9 cellular contexts compared by ENCODE assay signal in genomic region chr22:41915035-41915782, GRCh38. TPM values are rescaled to one million over a fixed set of nuclear protein-coding genes. Genes with fewer than 3 reads are reported as not detected.
A peak's percentile ranks its signal among the peaks of the same experiment; 100 is the strongest.
DNase-seq lines count a peak whose midpoint lies in the region; ATAC-seq and TF ChIP-seq lines count a peak whose summit lies in the region.
"Had no signal": no experiment of that assay in that cellular context is flagged by ENCODE, and none has a peak within 500 bp of the region (broad histone marks: within the 10 kb centered on the region; RNA-seq: fewer than 3 reads in every experiment).

Gene SHISA8 (minus strand): TSS chr22:41915074. CDS start chr22:41914667, 407 bp downstream.

- TF ChIP-seq CTCF in GM10266 (IDR thresholded peaks at IDR 0.05; ENCODE audit: control insufficient read depth, insufficient read depth, low read depth, missing control alignments) (no peak), HFFc6 (IDR thresholded peaks at IDR 0.05) (no peak)

- ATAC-seq in GM21423 (IDR thresholded peaks at IDR 0.05; ENCODE audit: unreplicated experiment), result no peak

- no peaks in the 10 kb centered on the region for H3K9me3 ChIP-seq in NT2/D1 (ENCODE audit: insufficient read depth, low read length)
- no peaks in the 10 kb centered on the region for H3K9me3 ChIP-seq in iPS-18a (ENCODE audit: control insufficient read depth, low read depth, low read length)

- no peaks in the 10 kb centered on the region for H3K36me3 Mint-ChIP-seq in activated naive CD4-positive, alpha-beta T cell treated with anti-CD3 and anti-CD28 coated beads, Interleukin-2, amount 10 ng/mL, durations not matched to agents 7 days and 5 days
- H3K36me3 Mint-ChIP-seq in HFFc6 (ENCODE audit: low read depth), result no peaks in the 10 kb centered on the region

- H3K27ac ChIP-seq in iPS-18a (ENCODE audit: low read length), result no peak within 1 kb of the TSS

- no peak within 1 kb of the TSS for H3K27ac Mint-ChIP-seq in activated naive CD4-positive, alpha-beta T cell treated with anti-CD3 and anti-CD28 coated beads, Interleukin-2, amount 10 ng/mL, durations not matched to agents 7 days and 5 days
- H3K27ac Mint-ChIP-seq in HFFc6, result no peak within 1 kb of the TSS

- H3K9me3 Mint-ChIP-seq in activated naive CD4-positive, alpha-beta T cell treated with anti-CD3 and anti-CD28 coated beads, Interleukin-2, amount 10 ng/mL, durations not matched to agents 7 days and 5 days, result no peaks in the 10 kb centered on the region
- no peaks in the 10 kb centered on the region for H3K9me3 Mint-ChIP-seq in HFFc6

- DNase-seq in GM10266 (ENCODE audit: extremely low spot score) (peak; percentile 90), NT2/D1 (ENCODE audit: low read depth, low spot score) (no peak), HFFc6 (no peak), foreskin melanocyte (no peak)
- peak; percentile 75 for DNase-seq in activated naive CD4-positive, alpha-beta T cell treated with anti-CD3 and anti-CD28 coated beads, Interleukin-2, amount 10 ng/mL, durations not matched to agents 7 days and 5 days
- DNase-seq in stimulated activated CD4-positive, alpha-beta T cell treated with anti-CD3 and anti-CD28 coated beads, Interleukin-1b, Interleukin-23, amount 100 ng/mL, for 24 hours (ENCODE audit: low read depth in 4 of 4, low spot score in 1 of 4), result peak; percentile 31 to 45 (median 38)

- H3K27me3 Mint-ChIP-seq in activated naive CD4-positive, alpha-beta T cell treated with anti-CD3 and anti-CD28 coated beads, Interleukin-2, amount 10 ng/mL, durations not matched to agents 7 days and 5 days, result peaks cover 94% of the 10 kb centered on the region
- peaks cover 39% of the 10 kb centered on the region for H3K27me3 Mint-ChIP-seq in HFFc6 (ENCODE audit: insufficient read depth)

- H3K4me1 Mint-ChIP-seq in activated naive CD4-positive, alpha-beta T cell treated with anti-CD3 and anti-CD28 coated beads, Interleukin-2, amount 10 ng/mL, durations not matched to agents 7 days and 5 days, result peaks cover 30% of the 10 kb centered on the region
- peaks cover 5% of the 10 kb centered on the region; the same call in 1 of the 2 replicates for H3K4me1 Mint-ChIP-seq in HFFc6 (ENCODE audit: low read depth)

- H3K9ac ChIP-seq in NT2/D1 (ENCODE audit: insufficient read length, low read depth) (peak within 1 kb of the TSS; percentile 61), iPS-18a (ENCODE audit: low read length) (no peak within 1 kb of the TSS)

- no peaks in the 10 kb centered on the region for H3K36me3 ChIP-seq in NT2/D1 (ENCODE audit: insufficient read depth, insufficient read length, low read length)
- H3K36me3 ChIP-seq in iPS-18a (ENCODE audit: control insufficient read depth, low read depth, low read length), result no peaks in the 10 kb centered on the region

- H3K4me1 ChIP-seq in NT2/D1 (ENCODE audit: insufficient read depth, insufficient read length), result peaks cover 7% of the 10 kb centered on the region
- H3K4me1 ChIP-seq in iPS-18a (ENCODE audit: control insufficient read depth, low read depth, low read length), result no peaks in the 10 kb centered on the region

- H3K27me3 ChIP-seq in NT2/D1 (ENCODE audit: insufficient read depth, insufficient read length) (peaks cover 90% of the 10 kb centered on the region), iPS-18a (ENCODE audit: control insufficient read depth, insufficient read depth, low read length) (peaks cover 98% of the 10 kb centered on the region)

- H3K4me3 Mint-ChIP-seq in activated naive CD4-positive, alpha-beta T cell treated with anti-CD3 and anti-CD28 coated beads, Interleukin-2, amount 10 ng/mL, durations not matched to agents 7 days and 5 days, result peak within 1 kb of the TSS; percentile 43
- H3K4me3 Mint-ChIP-seq in HFFc6, result no peak within 1 kb of the TSS

- H3K4me3 ChIP-seq in NT2/D1 (ENCODE audit: insufficient read length, low read depth), result peak within 1 kb of the TSS; percentile 34
- H3K4me3 ChIP-seq in iPS-18a (ENCODE audit: low read length), result peak within 1 kb of the TSS; percentile 48

- CTCF ChIA-PET in activated naive CD4-positive, alpha-beta T cell treated with anti-CD3 and anti-CD28 coated beads, Interleukin-2, amount 10 ng/mL, durations not matched to agents 7 days and 5 days (lab: Charles Lee), result interaction anchor here (2.5 to 2.7 kb wide), 2 partner anchors 11 to 25 kb away, joined by 8 to 9 read pairs; partner anchors contain the start of gene TNFRSF13C

RNA-seq across cellular contexts. Expression of gene SHISA8, which starts in this region (rescaled TPM):
- total RNA-seq in HFFc6 (2021; fragmentation: NEBNext Ultra II Directional; extraction: Animal tissue kit (Norgen Biotek cat#: 25700)), result not detected
- total RNA-seq: M059J had no signal

Comparison
In these comparisons a context has a peak if more than half of its experiments do, and no peak if none do; other contexts are left out.
1. DNase-seq: peak in GM10266 (single experiment), activated naive CD4-positive, alpha-beta T cell treated with anti-CD3 and anti-CD28 coated beads, Interleukin-2, amount 10 ng/mL, durations not matched to agents 7 days and 5 days (single experiment) and stimulated activated CD4-positive, alpha-beta T cell treated with anti-CD3 and anti-CD28 coated beads, Interleukin-1b, Interleukin-23, amount 100 ng/mL, for 24 hours (4 of 4); none in NT2/D1 (single experiment), HFFc6 (single experiment) and foreskin melanocyte (single experiment).